ENCODE assay signal across 9 cellular contexts in the genomic region with DNA sequence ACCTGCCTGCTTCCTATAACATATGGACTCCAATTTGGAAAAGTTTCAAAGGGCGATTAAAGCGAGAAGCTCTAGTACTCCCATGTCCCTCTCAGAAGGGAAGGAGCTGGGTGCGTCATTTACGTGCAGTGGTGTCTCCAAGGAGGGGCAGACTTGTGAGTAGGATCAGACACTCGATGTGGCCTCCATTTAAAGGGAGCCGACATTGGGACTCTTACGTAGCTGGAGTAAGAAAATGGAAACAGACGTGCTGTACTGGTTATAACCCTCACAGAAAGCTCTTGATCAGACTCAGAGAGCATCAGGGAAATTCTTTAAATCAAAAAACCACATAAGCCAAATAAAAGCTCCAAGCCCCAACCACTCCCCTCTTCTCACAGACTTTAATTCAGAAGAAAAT.
"Had no signal": no experiment of that assay in that cellular context is flagged by ENCODE, and none has a peak within 500 bp of the region (broad histone marks: within the 10 kb centered on the region; RNA-seq: fewer than 3 reads in every experiment).

No MANE protein-coding gene starts in this region.

- H3K4me3 ChIP-seq: cardiac muscle cell, pancreas, right atrium auricular region, smooth muscle cell, upper lobe of left lung had no signal

- H3K27ac ChIP-seq: cardiac muscle cell, pancreas, right atrium auricular region, upper lobe of left lung had no signal

- H3K4me1 ChIP-seq: pancreas, right atrium auricular region, upper lobe of left lung had no signal

- H3K27me3 ChIP-seq: cardiac muscle cell, pancreas, right atrium auricular region, upper lobe of left lung had no signal

- H3K27ac Mint-ChIP-seq: activated T-cell treated with anti-CD3 and anti-CD28 coated beads, Interleukin-2, amount 50 U/mL, for 72 hours; T-helper 2 cell treated with Interferon-gamma antibody and Interleukin-4, amounts not matched to agents 5 μg/mL and 100 μg/mL, for 36 hours had no signal

- H3K36me3 ChIP-seq: cardiac muscle cell, pancreas, right atrium auricular region, upper lobe of left lung had no signal

- H3K9me3 Mint-ChIP-seq: activated T-cell treated with anti-CD3 and anti-CD28 coated beads, Interleukin-2, amount 50 U/mL, for 72 hours; neural crest cell; T-helper 2 cell treated with Interferon-gamma antibody and Interleukin-4, amounts not matched to agents 5 μg/mL and 100 μg/mL, for 36 hours had no signal

- H3K4me3 Mint-ChIP-seq: activated T-cell treated with anti-CD3 and anti-CD28 coated beads, Interleukin-2, amount 50 U/mL, for 72 hours; neural crest cell; T-helper 2 cell treated with Interferon-gamma antibody and Interleukin-4, amounts not matched to agents 5 μg/mL and 100 μg/mL, for 36 hours had no signal

- ATAC-seq: activated T-cell treated with anti-CD3 and anti-CD28 coated beads, Interleukin-2, amount 50 U/mL, for 72 hours had no signal

- DNase-seq: activated CD4-positive, alpha-beta T cell treated with anti-CD3 and anti-CD28 coated beads, Interleukin-2, amount 50 U/mL, for 48 hours; activated T-cell treated with anti-CD3 and anti-CD28 coated beads, Interleukin-2, amount 50 U/mL, for 72 hours; pancreas; upper lobe of left lung had no signal

- H3K9me3 ChIP-seq: pancreas, right atrium auricular region, upper lobe of left lung had no signal
